Comparison of ENCODE assay signal across 21 cellular contexts in the genomic region with DNA sequence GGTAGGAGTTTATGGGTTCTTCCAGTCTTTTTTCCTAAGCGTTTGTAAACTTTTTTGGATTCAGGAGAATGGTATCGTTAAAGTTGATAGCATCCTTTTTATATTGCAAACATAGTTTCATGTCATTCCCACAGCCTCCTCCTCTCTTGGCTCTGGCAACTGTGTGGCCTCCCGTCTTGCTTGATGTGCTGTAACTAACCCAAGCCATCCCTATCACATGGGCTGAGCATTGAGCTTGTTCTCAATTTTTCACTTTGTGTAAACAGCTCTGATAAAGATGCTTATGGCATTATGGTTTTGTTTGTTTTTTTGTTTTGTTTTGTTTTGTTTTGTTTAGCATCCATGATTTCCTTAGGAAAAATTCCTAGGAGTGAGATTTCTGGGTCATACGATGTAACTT. TPM values are rescaled to one million over a fixed set of nuclear protein-coding genes. Genes with fewer than 3 reads are reported as not detected.
"Had no signal": no experiment of that assay in that cellular context is flagged by ENCODE, and none has a peak within 500 bp of the region (broad histone marks: within the 10 kb centered on the region; RNA-seq: fewer than 3 reads in every experiment).

No MANE protein-coding gene starts in this region.

- DNase-seq: dermis blood vessel endothelial cell; effector CD8-positive, alpha-beta T cell; effector memory CD8-positive, alpha-beta T cell; foreskin keratinocyte; heart left ventricle; hypothalamus; immature natural killer cell; left cardiac atrium; left ventricle myocardium superior; lower lobe of right lung; mesenchymal stem cell; mucosa of descending colon; naive B cell had no signal

- H3K9me3 ChIP-seq: esophagus muscularis mucosa, gastroesophageal sphincter, left lung, lower lobe of right lung, mucosa of descending colon had no signal

- H3K27me3 Mint-ChIP-seq: effector memory CD8-positive, alpha-beta T cell; naive B cell had no signal

- H3K27ac Mint-ChIP-seq: effector memory CD8-positive, alpha-beta T cell; immature natural killer cell; mesothelial cell of epicardium; naive B cell had no signal

- H3K36me3 Mint-ChIP-seq: immature natural killer cell, mesothelial cell of epicardium, naive B cell had no signal

- H3K4me1 ChIP-seq: foreskin keratinocyte had no signal

- H3K27me3 ChIP-seq: esophagus muscularis mucosa, foreskin keratinocyte, gastroesophageal sphincter, heart left ventricle, hepatocyte, left lung had no signal

- H3K4me3 ChIP-seq: coronary artery, esophagus muscularis mucosa, gastroesophageal sphincter, heart left ventricle, hepatocyte, left lung, lower lobe of right lung, mucosa of descending colon had no signal

- H3K9me3 Mint-ChIP-seq: effector memory CD8-positive, alpha-beta T cell; immature natural killer cell; mesothelial cell of epicardium; naive B cell had no signal

- ATAC-seq: effector memory CD8-positive, alpha-beta T cell; foreskin keratinocyte; gastroesophageal sphincter; heart left ventricle; left cardiac atrium; left lung; left ventricle myocardium superior; lower lobe of right lung; mucosa of descending colon had no signal

- H3K4me3 Mint-ChIP-seq: effector memory CD8-positive, alpha-beta T cell; immature natural killer cell; mesothelial cell of epicardium; naive B cell had no signal

- H3K36me3 ChIP-seq: esophagus muscularis mucosa, gastroesophageal sphincter, heart left ventricle, left lung, lower lobe of right lung had no signal

- H3K27ac ChIP-seq: coronary artery, esophagus muscularis mucosa, foreskin keratinocyte, gastroesophageal sphincter, heart left ventricle, hepatocyte, left lung, lower lobe of right lung had no signal

RNA-seq across cellular contexts. Expression of gene STKLD1, which starts 4.6 kb away (rescaled TPM):
- total RNA-seq: kidney epithelial cell, mesenteric fat pad had no signal
